ENCODE assay signal across 9 cellular contexts in the genomic region with DNA sequence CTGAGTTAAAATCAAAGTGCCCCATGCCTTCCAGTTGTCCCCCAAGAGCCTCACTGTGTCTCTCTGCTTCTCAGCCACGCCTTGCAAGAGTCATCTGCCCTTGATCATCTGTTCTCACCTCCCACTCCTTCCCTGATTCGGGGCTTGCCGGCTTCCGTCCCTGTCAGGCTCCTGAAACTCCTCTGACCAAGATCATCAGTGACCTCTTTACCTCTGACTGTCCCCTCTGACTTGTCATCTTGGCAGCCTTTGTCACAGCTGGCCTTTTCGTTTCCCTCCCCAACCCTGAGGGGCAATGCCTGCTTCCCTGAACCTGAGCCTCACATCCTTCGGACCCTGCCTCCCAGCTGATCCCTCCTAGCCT.
DNase-seq lines count a peak whose midpoint lies in the region; ATAC-seq and TF ChIP-seq lines count a peak whose summit lies in the region.
"Had no signal": no experiment of that assay in that cellular context is flagged by ENCODE, and none has a peak within 500 bp of the region (broad histone marks: within the 10 kb centered on the region; RNA-seq: fewer than 3 reads in every experiment).

No MANE protein-coding gene starts in this region.

- H3K27me3 Mint-ChIP-seq in CD4-positive, CD25-positive, alpha-beta regulatory T cell = peaks cover 4% of the 10 kb centered on the region

- H3K36me3 ChIP-seq in CD4-positive, CD25-positive, alpha-beta regulatory T cell (ENCODE audit: control insufficient read depth, insufficient read depth, low read length) = no peaks in the 10 kb centered on the region
- H3K36me3 ChIP-seq in Panc1 (ENCODE audit: control insufficient read depth, insufficient read depth, low read length) = no peaks in the 10 kb centered on the region
- H3K36me3 ChIP-seq in lower lobe of right lung = no peaks in the 10 kb centered on the region
- H3K36me3 ChIP-seq in vagina = no peaks in the 10 kb centered on the region

- CTCF ChIA-PET in Panc1 (lab: Charles Lee) = interaction anchor here (0.6 to 1.1 kb wide), 3 partner anchors 10 to 36 kb away, joined by 3 to 6 read pairs (median 3); no protein-coding TSS in a partner anchor

- no peak for TF ChIP-seq POLR2A in vagina (IDR thresholded peaks at IDR 0.05)

- POLR2A ChIA-PET in Panc1 (lab: Charles Lee) = interaction anchor here (0.5 to 1.0 kb wide), 4 partner anchors 9 to 287 kb away, joined by 3 to 10 read pairs (median 4); a partner anchor contains a TSS

- no peak for TF ChIP-seq CTCF in Panc1 (IDR thresholded peaks at IDR 0.05)
- TF ChIP-seq CTCF in lower lobe of right lung (IDR thresholded peaks at IDR 0.05) = no peak
- TF ChIP-seq CTCF in vagina (IDR thresholded peaks at IDR 0.05) = no peak

- peaks cover 9 to 26% (median 15%) of the 10 kb centered on the region in 4 donors for H3K4me1 Mint-ChIP-seq in CD4-positive, CD25-positive, alpha-beta regulatory T cell

- H3K27me3 ChIP-seq in CD4-positive, CD25-positive, alpha-beta regulatory T cell (ENCODE audit: control insufficient read depth, insufficient read depth, low read length) = no peaks in the 10 kb centered on the region
- H3K27me3 ChIP-seq in Panc1 (ENCODE audit: control insufficient read depth, insufficient read depth, low read length) (peaks cover 6% of the 10 kb centered on the region; the same call in 1 of the 2 replicates), lower lobe of right lung (ENCODE audit: low read depth) (no peaks in the 10 kb centered on the region), vagina (no peaks in the 10 kb centered on the region)

- no peak overlapping the region for H3K27ac ChIP-seq in CD4-positive, CD25-positive, alpha-beta regulatory T cell (ENCODE audit: insufficient read depth, low read length, poor library complexity, severe bottlenecking)
- H3K27ac ChIP-seq in Panc1 (ENCODE audit: low read length) (no peak overlapping the region), lower lobe of right lung (no peak overlapping the region), vagina (no peak overlapping the region)

- no peak for ATAC-seq in CD4-positive, CD25-positive, alpha-beta regulatory T cell (ENCODE audit: low read depth in 2 of 2)
- ATAC-seq in GM19372 (IDR thresholded peaks at IDR 0.05; ENCODE audit: low read depth, unreplicated experiment) = peak; percentile 70
- ATAC-seq in Panc1 = peak; percentile 6; the same call in 1 of the 2 replicates
- ATAC-seq in lower lobe of right lung = no peak
- ATAC-seq in GM18909 (IDR thresholded peaks at IDR 0.05; ENCODE audit: poor library complexity, unreplicated experiment) = no peak

- no peak overlapping the region for H3K4me3 ChIP-seq in CD4-positive, CD25-positive, alpha-beta regulatory T cell (ENCODE audit: low read depth, low read length)
- no peak overlapping the region for H3K4me3 ChIP-seq in Panc1 (ENCODE audit: low read depth in 2 of 2, low read length in 2 of 2)
- no peak overlapping the region for H3K4me3 ChIP-seq in lower lobe of right lung
- no peak overlapping the region for H3K4me3 ChIP-seq in vagina

- peak overlapping the region in 2 of 3 donors; percentile 64 to 93 for H3K27ac Mint-ChIP-seq in CD4-positive, CD25-positive, alpha-beta regulatory T cell

- peaks cover 4% of the 10 kb centered on the region for H3K36me3 Mint-ChIP-seq in CD4-positive, CD25-positive, alpha-beta regulatory T cell

- H3K4me3 Mint-ChIP-seq in CD4-positive, CD25-positive, alpha-beta regulatory T cell = peak overlapping the region in 1 of 4 donors; percentile 47

- intact Hi-C loops in Panc1 (cut with micrococcal nuclease; ENCODE audit: unreplicated experiment) = no loop called here
- intact Hi-C loops in lower lobe of right lung (cut with DNase I) = no loop called here
- intact Hi-C loops in vagina (cut with DNase I) = no loop called here

- peaks cover 0 to 1% (median 0%) of the 10 kb centered on the region in 7 donors for H3K9me3 Mint-ChIP-seq in CD4-positive, CD25-positive, alpha-beta regulatory T cell

- in situ Hi-C loops in Panc1 (cut with HindIII; ENCODE audit: low pct_unique_long_range_greater_than_20kb, low sequenced_read_pairs) = no loop called here
- in situ Hi-C loops in ACHN (cut with HindIII; ENCODE audit: low pct_ligation_motif_present, low pct_unique_long_range_greater_than_20kb, low sequenced_read_pairs) = no loop called here

- no TSS peak for BruUV-seq in Panc1 (replicated peaks; lab: Mats Ljungman, UMichigan)

- no peaks in the 10 kb centered on the region for H3K9me3 ChIP-seq in CD4-positive, CD25-positive, alpha-beta regulatory T cell (ENCODE audit: control insufficient read depth in 2 of 2, low read length in 2 of 2)
- H3K9me3 ChIP-seq in Panc1 (ENCODE audit: control insufficient read depth, insufficient read depth, low read depth, low read length) (no peaks in the 10 kb centered on the region), lower lobe of right lung (no peaks in the 10 kb centered on the region), vagina (no peaks in the 10 kb centered on the region)

- peak in 1 of 3 donors; percentile 32 for DNase-seq in CD4-positive, CD25-positive, alpha-beta regulatory T cell
- DNase-seq in Panc1 (ENCODE audit: low read depth, low spot score) = no peak
- DNase-seq in lower lobe of right lung = peak; percentile 19
- no peak for DNase-seq in vagina (ENCODE audit: extremely low spot score in 2 of 2)
- DNase-seq in ACHN = no peak
- no peak for DNase-seq in SKM-1 treated with dmso at 0.1 percent for 144 hours (lab: John Stamatoyannopoulos, UW; ENCODE audit: unreplicated experiment)
- DNase-seq: central memory CD4-positive, alpha-beta T cell had no signal

- peaks cover 7% of the 10 kb centered on the region for H3K4me1 ChIP-seq in CD4-positive, CD25-positive, alpha-beta regulatory T cell (ENCODE audit: control insufficient read depth, insufficient read depth, low read length, poor library complexity, severe bottlenecking)
- H3K4me1 ChIP-seq in Panc1 (ENCODE audit: control insufficient read depth, insufficient read depth, low read length) (peaks cover 4% of the 10 kb centered on the region; the same call in 1 of the 2 replicates), lower lobe of right lung (no peaks in the 10 kb centered on the region), vagina (no peaks in the 10 kb centered on the region)

Comparison
In these comparisons a context has a peak if more than half of its experiments do, and no peak if none do; other contexts are left out.
1. ATAC-seq: peak in GM19372 (single experiment) and Panc1 (single experiment); none in CD4-positive, CD25-positive, alpha-beta regulatory T cell (0 of 2), lower lobe of right lung (0 of 2) and GM18909 (single experiment).